ENCODE assay signal across 26 cellular contexts in the genomic region with DNA sequence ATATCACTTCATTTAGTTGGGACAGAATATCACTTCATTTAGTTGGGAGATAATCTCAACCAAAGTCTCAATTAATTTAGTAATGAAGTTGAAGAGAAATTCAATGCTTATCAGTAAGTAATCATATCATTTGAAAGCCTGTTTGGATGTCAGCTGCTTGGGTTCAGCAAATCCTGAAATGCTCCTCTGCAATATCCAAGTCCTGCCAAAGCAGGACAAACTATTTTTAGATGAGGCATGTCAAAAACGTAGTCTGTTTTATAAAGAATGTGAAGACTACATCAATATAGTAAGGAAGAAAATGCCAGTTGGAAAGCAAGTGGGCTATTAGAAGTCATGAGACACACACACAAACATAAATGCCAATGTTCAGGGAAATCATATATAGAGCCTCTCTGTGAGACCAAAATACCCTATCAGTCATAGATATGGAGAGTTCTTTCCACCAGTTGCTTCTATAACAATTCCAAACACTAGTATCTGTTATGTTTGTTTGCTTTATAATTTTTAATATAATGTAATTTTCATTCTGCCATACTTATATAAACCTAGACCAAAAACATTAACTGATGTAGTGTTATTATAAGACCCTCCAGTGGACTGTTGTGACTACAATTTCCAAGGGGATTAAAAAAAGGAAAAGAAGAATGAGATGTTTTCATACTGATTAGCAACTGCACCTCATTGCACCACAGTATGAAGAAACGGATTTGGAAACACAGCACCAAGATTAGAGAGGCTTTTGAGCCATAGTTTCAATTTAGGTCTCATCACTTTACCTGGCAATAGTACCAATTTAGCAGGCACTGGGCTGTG.
DNase-seq lines count a peak whose midpoint lies in the region; ATAC-seq and TF ChIP-seq lines count a peak whose summit lies in the region.
"Had no signal": no experiment of that assay in that cellular context is flagged by ENCODE, and none has a peak within 500 bp of the region (broad histone marks: within the 10 kb centered on the region; RNA-seq: fewer than 3 reads in every experiment).

No MANE protein-coding gene starts in this region.

- H4K91ac ChIP-seq in neuronal stem cell (ENCODE audit: low read depth, low read length, poor library complexity): no peak overlapping the region

- H3K23ac ChIP-seq in neuronal stem cell (ENCODE audit: low read depth, low read length, poor library complexity) (no peak overlapping the region), mesendoderm (ENCODE audit: low read length) (no peak overlapping the region)

- H2AFZ ChIP-seq in neuronal stem cell (ENCODE audit: low read length): peak overlapping the region; percentile 4
- H2AFZ ChIP-seq: PC-9 had no signal

- H2BK120ac ChIP-seq in neuronal stem cell (ENCODE audit: low read depth, low read length): no peak overlapping the region
- H2BK120ac ChIP-seq in mesendoderm (ENCODE audit: low read depth, low read length): no peak overlapping the region

- peak; percentile 25 for DNase-seq in NCI-H82 (lab: John Stamatoyannopoulos, UW)
- no peak for DNase-seq in NCI-H82 treated with DMSO at 0.1 percent for 48 hours (lab: John Stamatoyannopoulos, UW; ENCODE audit: unreplicated experiment)
- peak; percentile 36 for DNase-seq in adipocyte (ENCODE audit: low read depth)
- no peak for DNase-seq in heart right ventricle
- no peak for DNase-seq in neuronal stem cell (ENCODE audit: low spot score)
- DNase-seq in NCI-H446 treated with DMSO at 0.1 percent for 48 hours (lab: John Stamatoyannopoulos, UW): no peak
- no peak for DNase-seq in mesendoderm
- DNase-seq: CD8-positive, alpha-beta memory T cell; DMS 273 treated with DMSO at 0.1 percent for 48 hours; DMS79; EL; GF-D8; Kasumi-1; NCI-H1105; NCI-H1436 treated with DMSO at 0.1 percent for 48 hours; NCI-H187 treated with DMSO at 0.1 percent for 48 hours; NCI-H2171 treated with DMSO at 0.1 percent for 48 hours; NCI-H345; NCI-H524; NCI-H748 treated with DMSO at 0.1 percent for 48 hours; PC-9; SHP77 treated with DMSO at 0.1 percent for 48 hours had no signal

- no peaks in the 10 kb centered on the region for H3K79me2 ChIP-seq in mesendoderm (ENCODE audit: control insufficient read depth, insufficient read depth, low read length)

- no peaks in the 10 kb centered on the region for H3K27me3 ChIP-seq in adipocyte (replicated peaks; ENCODE audit: control insufficient read depth, insufficient read depth, low read length)
- H3K27me3 ChIP-seq in heart right ventricle: no peaks in the 10 kb centered on the region
- no peaks in the 10 kb centered on the region for H3K27me3 ChIP-seq in neuronal stem cell (ENCODE audit: control insufficient read depth in 3 of 3, insufficient read depth in 3 of 3, low read depth in 1 of 3, low read length in 3 of 3)
- no peaks in the 10 kb centered on the region for H3K27me3 ChIP-seq in mesendoderm (ENCODE audit: insufficient read depth, low read length, poor library complexity)

- H3K4me3 ChIP-seq in adipocyte (ENCODE audit: low read length) (no peak overlapping the region), heart right ventricle (no peak overlapping the region), neuronal stem cell (ENCODE audit: low read length in 2 of 2) (no peak overlapping the region), mesendoderm (ENCODE audit: low read length) (no peak overlapping the region)
- H3K4me3 ChIP-seq: K562, PC-9 had no signal

- no peaks in the 10 kb centered on the region for H3K79me1 ChIP-seq in neuronal stem cell (ENCODE audit: low read depth, low read length)
- no peaks in the 10 kb centered on the region for H3K79me1 ChIP-seq in mesendoderm (ENCODE audit: low read length)

- H3K9ac ChIP-seq in adipocyte (ENCODE audit: low read length) (no peak overlapping the region), neuronal stem cell (ENCODE audit: low read depth, low read length, poor library complexity) (no peak overlapping the region), mesendoderm (ENCODE audit: low read length) (no peak overlapping the region)

- no peak overlapping the region for H3K14ac ChIP-seq in neuronal stem cell (ENCODE audit: low read length)

- H3K9me3 ChIP-seq in adipocyte (ENCODE audit: control insufficient read depth, low read length) (no peaks in the 10 kb centered on the region), heart right ventricle (no peaks in the 10 kb centered on the region), neuronal stem cell (replicated peaks in 1 of 2; ENCODE audit: control insufficient read depth in 2 of 2, insufficient read depth in 1 of 2, low read depth in 1 of 2, low read length in 2 of 2) (peaks cover 0 to 1% of the 10 kb centered on the region in 2 donors)

- H3K4me2 ChIP-seq in neuronal stem cell (ENCODE audit: insufficient read depth, low read length, poor library complexity, severe bottlenecking) (no peak overlapping the region), mesendoderm (ENCODE audit: low read length) (no peak overlapping the region)
- H3K4me2 ChIP-seq: PC-9 had no signal

- H2BK5ac ChIP-seq in neuronal stem cell (ENCODE audit: low read length) (no peak overlapping the region), mesendoderm (ENCODE audit: low read length) (no peak overlapping the region)

- WGBS in heart right ventricle, 2 donors: 13 to 19% methylated on average over 2 of the region's 2 CpGs
- WGBS in neuronal stem cell (ENCODE audit: extremely low coverage in 2 of 2, insufficient read length in 2 of 2, insufficient replicate concordance in 1 of 2), 2 donors: no CpG with 5 or more reads among the region's 2 CpGs
- no CpG with 5 or more reads among the region's 2 CpGs for WGBS in mesendoderm (ENCODE audit: extremely low coverage, insufficient coverage, low lambda C conversion rate)

- H4K8ac ChIP-seq in neuronal stem cell (ENCODE audit: low read depth, low read length) (no peak overlapping the region), mesendoderm (ENCODE audit: low read depth, low read length) (no peak overlapping the region)

- H3K18ac ChIP-seq in neuronal stem cell (ENCODE audit: low read length) (no peak overlapping the region), mesendoderm (ENCODE audit: low read length) (no peak overlapping the region)

- H3K27ac ChIP-seq in heart right ventricle: peak overlapping the region in 9 of 10 donors; percentile 11 to 77 (median 48)
- H3K27ac ChIP-seq in neuronal stem cell (replicated peaks; ENCODE audit: low read length): no peak overlapping the region
- no peak overlapping the region for H3K27ac ChIP-seq in mesendoderm (ENCODE audit: low read depth, low read length)
- H3K27ac ChIP-seq: 22Rv1, C4-2B, PC-9 had no signal

- H2BK15ac ChIP-seq in neuronal stem cell (ENCODE audit: low read length): no peak overlapping the region
- no peak overlapping the region for H2BK15ac ChIP-seq in mesendoderm (replicated peaks; ENCODE audit: low read depth)

- H3K4me1 ChIP-seq in adipocyte (ENCODE audit: control insufficient read depth, insufficient read depth, low read length) (no peaks in the 10 kb centered on the region), heart right ventricle (peaks cover 0 to 28% (median 9%) of the 10 kb centered on the region in 9 donors), neuronal stem cell (ENCODE audit: control insufficient read depth in 2 of 2, insufficient read depth in 1 of 2, low read depth in 1 of 2, low read length in 2 of 2) (no peaks in the 10 kb centered on the region), mesendoderm (ENCODE audit: control insufficient read depth, low read depth, low read length) (no peaks in the 10 kb centered on the region)

- ATAC-seq in heart right ventricle: peak in 5 of 8 donors; percentile 40 to 77 (median 69)
- no peak for ATAC-seq in HG03457 (IDR thresholded peaks at IDR 0.05; ENCODE audit: unreplicated experiment)
- ATAC-seq: K562 had no signal

- H3K56ac ChIP-seq in mesendoderm (ENCODE audit: low read length): no peak overlapping the region

- no peak overlapping the region for H4K5ac ChIP-seq in mesendoderm (ENCODE audit: low read length)

- H2BK12ac ChIP-seq in neuronal stem cell (ENCODE audit: low read length): no peak overlapping the region

- no peak overlapping the region for H2AK5ac ChIP-seq in neuronal stem cell (ENCODE audit: low read depth, low read length)
- no peak overlapping the region for H2AK5ac ChIP-seq in mesendoderm (ENCODE audit: low read length)

- H3K4ac ChIP-seq in neuronal stem cell (ENCODE audit: low read length): no peak overlapping the region
- H3K4ac ChIP-seq in mesendoderm (ENCODE audit: low read depth, low read length): no peak overlapping the region

- TF ChIP-seq CTCF in heart right ventricle (IDR thresholded peaks at IDR 0.05): no peak

- intact Hi-C loops in heart right ventricle (cut with DNase I): no loop called here

- H3K36me3 ChIP-seq in adipocyte (ENCODE audit: control insufficient read depth, insufficient read depth, low read length, severe bottlenecking): no peaks in the 10 kb centered on the region
- no peaks in the 10 kb centered on the region for H3K36me3 ChIP-seq in heart right ventricle
- no peaks in the 10 kb centered on the region for H3K36me3 ChIP-seq in neuronal stem cell (replicated peaks in 1 of 2; ENCODE audit: control insufficient read depth in 2 of 2, insufficient read depth in 2 of 2, low read length in 2 of 2)
- H3K36me3 ChIP-seq in mesendoderm (ENCODE audit: control insufficient read depth, insufficient read depth, low read length): no peaks in the 10 kb centered on the region

Comparison
In these comparisons a context has a peak if more than half of its experiments do, and no peak if none do; other contexts are left out.
1. DNase-seq: peak in NCI-H82 (single experiment) and adipocyte (single experiment); none in NCI-H82 treated with DMSO at 0.1 percent for 48 hours (single experiment), heart right ventricle (0 of 2), neuronal stem cell (single experiment), NCI-H446 treated with DMSO at 0.1 percent for 48 hours (single experiment) and mesendoderm (single experiment).
2. H3K27ac ChIP-seq: peak in heart right ventricle (9 of 10); none in neuronal stem cell (single experiment) and mesendoderm (single experiment).